In genomic region chr18:25787281-25787680, GRCh38 we compare ENCODE assay signal across 19 cellular contexts.
"Had no signal": no experiment of that assay in that cellular context is flagged by ENCODE, and none has a peak within 500 bp of the region (broad histone marks: within the 10 kb centered on the region; RNA-seq: fewer than 3 reads in every experiment).

No MANE protein-coding gene starts in this region.

- H3K9me3 Mint-ChIP-seq: activated B cell treated with CpG ODN at 0.5 μM for 24 hours; activated CD8-positive, alpha-beta T cell treated with anti-CD3 and anti-CD28 coated beads for 36 hours; mesothelial cell of epicardium had no signal

- H3K9me3 ChIP-seq: adrenal gland, esophagus muscularis mucosa, tibial artery, vagina had no signal

- H3K4me1 Mint-ChIP-seq: activated B cell treated with CpG ODN at 0.5 μM for 24 hours; activated naive CD4-positive, alpha-beta T cell treated with anti-CD3 and anti-CD28 coated beads, Interleukin-2, amount 50 U/mL, for 24 hours; mesothelial cell of epicardium had no signal

- H3K4me1 ChIP-seq: adrenal gland, esophagus muscularis mucosa, tibial artery, vagina had no signal

- ATAC-seq: activated CD8-positive, alpha-beta T cell treated with anti-CD3 and anti-CD28 coated beads for 36 hours; activated T-cell treated with anti-CD3 and anti-CD28 coated beads, Interleukin-2, amount 50 U/mL, for 4 hours had no signal

- DNase-seq: activated B cell treated with CpG ODN at 0.5 μM for 24 hours; activated CD4-positive, alpha-beta T cell treated with anti-CD3 and anti-CD28 coated beads for 48 hours; activated CD8-positive, alpha-beta T cell treated with anti-CD3 and anti-CD28 coated beads for 36 hours; activated effector memory CD4-positive, alpha-beta T cell treated with Interleukin-2 at 50 U/mL for 16 hours; activated T-cell treated with anti-CD3 and anti-CD28 coated beads, Interleukin-2, amount 50 U/mL, for 4 hours; central memory CD4-positive, alpha-beta T cell; effector CD4-positive, alpha-beta T cell; hippocampal formation; stimulated activated CD4-positive, alpha-beta T cell treated with anti-CD3 and anti-CD28 coated beads, Interleukin-15, amount 100 ng/mL, for 24 hours; stimulated activated CD4-positive, alpha-beta T cell treated with anti-CD3 and anti-CD28 coated beads, Interleukin-4, amount 100 ng/mL, for 1 hour; stimulated activated naive CD4-positive, alpha-beta T cell; T-helper 2 cell; tibial artery had no signal

- H3K27ac ChIP-seq: adrenal gland, coronary artery, esophagus muscularis mucosa, tibial artery, vagina had no signal

- H3K36me3 Mint-ChIP-seq: activated naive CD4-positive, alpha-beta T cell treated with anti-CD3 and anti-CD28 coated beads, Interleukin-2, amount 50 U/mL, for 24 hours; mesothelial cell of epicardium had no signal

- H3K27ac Mint-ChIP-seq: activated B cell treated with CpG ODN at 0.5 μM for 24 hours; activated CD8-positive, alpha-beta T cell treated with anti-CD3 and anti-CD28 coated beads for 36 hours; activated naive CD4-positive, alpha-beta T cell treated with anti-CD3 and anti-CD28 coated beads, Interleukin-2, amount 50 U/mL, for 24 hours; mesothelial cell of epicardium had no signal

- H3K4me3 Mint-ChIP-seq: activated B cell treated with CpG ODN at 0.5 μM for 24 hours; activated CD8-positive, alpha-beta T cell treated with anti-CD3 and anti-CD28 coated beads for 36 hours; activated naive CD4-positive, alpha-beta T cell treated with anti-CD3 and anti-CD28 coated beads, Interleukin-2, amount 50 U/mL, for 24 hours; activated T-cell treated with anti-CD3 and anti-CD28 coated beads, Interleukin-2, amount 50 U/mL, for 4 hours; mesothelial cell of epicardium had no signal

- H3K4me3 ChIP-seq: adrenal gland, coronary artery, esophagus muscularis mucosa, tibial artery, vagina had no signal

- H3K27me3 ChIP-seq: adrenal gland, esophagus muscularis mucosa, tibial artery, vagina had no signal

- H3K36me3 ChIP-seq: adrenal gland, esophagus muscularis mucosa, tibial artery, vagina had no signal
